In genomic region chr1:154497026-154497806, GRCh38 we compare ENCODE assay signal across 9 cellular contexts. TPM values are rescaled to one million over a fixed set of nuclear protein-coding genes. Genes with fewer than 3 reads are reported as not detected.
A peak's percentile ranks its signal among the peaks of the same experiment; 100 is the strongest.
DNase-seq lines count a peak whose midpoint lies in the region; ATAC-seq, FAIRE-seq and TF ChIP-seq lines count a peak whose summit lies in the region.
"Had no signal": no experiment of that assay in that cellular context is flagged by ENCODE, and none has a peak within 500 bp of the region (broad histone marks: within the 10 kb centered on the region; RNA-seq: fewer than 3 reads in every experiment).

No MANE protein-coding gene starts in this region.

- H3K27me3 Mint-ChIP-seq in CD4-positive, alpha-beta T cell: peaks cover 28% of the 10 kb centered on the region
- peaks cover 12% of the 10 kb centered on the region for H3K27me3 Mint-ChIP-seq in activated naive CD8-positive, alpha-beta T cell
- H3K27me3 Mint-ChIP-seq in memory B cell: peaks cover 7% of the 10 kb centered on the region

- FAIRE-seq in D721Med (lab: Jason Lieb, UNC): no peak

- no peaks in the 10 kb centered on the region for H3K36me3 Mint-ChIP-seq in CD4-positive, alpha-beta T cell (ENCODE audit: low read depth)
- peaks cover 8% of the 10 kb centered on the region for H3K36me3 Mint-ChIP-seq in activated naive CD8-positive, alpha-beta T cell
- no peaks in the 10 kb centered on the region for H3K36me3 Mint-ChIP-seq in memory B cell

- no peak for DNase-seq in CD4-positive, alpha-beta T cell
- DNase-seq in memory B cell (ENCODE audit: low spot score in 2 of 2): peak; percentile 9 to 22
- no peak for DNase-seq in D721Med (ENCODE audit: insufficient read length, low spot score)
- DNase-seq in hippocampal formation (lab: John Stamatoyannopoulos, UW): no peak
- DNase-seq: DMS53 had no signal

- no peak for TF ChIP-seq CTCF in CD4-positive, alpha-beta T cell (IDR thresholded peaks at IDR 0.05)
- TF ChIP-seq CTCF in D721Med (IDR thresholded peaks at IDR 0.05; ENCODE audit: insufficient read depth, missing control alignments): no peak

- peaks cover 52% of the 10 kb centered on the region for H3K4me1 Mint-ChIP-seq in CD4-positive, alpha-beta T cell (ENCODE audit: low read depth)
- H3K4me1 Mint-ChIP-seq in activated naive CD8-positive, alpha-beta T cell (ENCODE audit: low read depth): peaks cover 32% of the 10 kb centered on the region
- H3K4me1 Mint-ChIP-seq in memory B cell: peaks cover 30% of the 10 kb centered on the region

- no peaks in the 10 kb centered on the region for H3K9me3 Mint-ChIP-seq in CD4-positive, alpha-beta T cell
- H3K9me3 Mint-ChIP-seq in activated naive CD8-positive, alpha-beta T cell (ENCODE audit: low read depth): no peaks in the 10 kb centered on the region
- no peaks in the 10 kb centered on the region for H3K9me3 Mint-ChIP-seq in memory B cell

- ATAC-seq in CD4-positive, alpha-beta T cell (ENCODE audit: poor library complexity): peak; percentile 70
- ATAC-seq in HG02610 (IDR thresholded peaks at IDR 0.05; ENCODE audit: unreplicated experiment) (peak; percentile 42), memory B cell (ENCODE audit: low read depth) (peak; percentile 68), HG03097 (IDR thresholded peaks at IDR 0.05; ENCODE audit: low FRiP score, unreplicated experiment) (no peak), HG03565 (IDR thresholded peaks at IDR 0.05; ENCODE audit: unreplicated experiment) (no peak)

- intact Hi-C loops in CD4-positive, alpha-beta T cell (cut with DNase I, micrococcal nuclease): no loop called here

- H3K27ac ChIP-seq in CD4-positive, alpha-beta T cell (ENCODE audit: low read depth, low read length): no peak overlapping the region

- H3K27me3 ChIP-seq in CD4-positive, alpha-beta T cell (ENCODE audit: control insufficient read depth, insufficient read depth, low read length): peaks cover 25% of the 10 kb centered on the region

- H3K27ac Mint-ChIP-seq in CD4-positive, alpha-beta T cell: peak overlapping the region; percentile 61
- H3K27ac Mint-ChIP-seq in activated naive CD8-positive, alpha-beta T cell: peak overlapping the region; percentile 38
- H3K27ac Mint-ChIP-seq in memory B cell: peak overlapping the region; percentile 58

- H3K9me3 ChIP-seq in CD4-positive, alpha-beta T cell (ENCODE audit: control insufficient read depth, low read length): no peaks in the 10 kb centered on the region

- POLR2A ChIA-PET in CD4-positive, alpha-beta T cell (lab: Charles Lee): interaction anchor here (1.4 kb wide), 1 partner anchor 32 kb away, joined by 4 read pairs; no protein-coding TSS in a partner anchor

- H3K4me3 Mint-ChIP-seq in CD4-positive, alpha-beta T cell: peak overlapping the region; percentile 17
- peak overlapping the region; percentile 4 for H3K4me3 Mint-ChIP-seq in activated naive CD8-positive, alpha-beta T cell
- peak overlapping the region; percentile 58 for H3K4me3 Mint-ChIP-seq in memory B cell

- CTCF ChIA-PET in CD4-positive, alpha-beta T cell (lab: Charles Lee): interaction anchor here (2.9 kb wide), 1 partner anchor 17 kb away, joined by 11 read pairs; no protein-coding TSS in a partner anchor

RNA-seq across cellular contexts. Expression of gene TDRD10, which starts 4.8 kb away (rescaled TPM):
- total RNA-seq in CD4-positive, alpha-beta T cell: not detected

RNA-seq across cellular contexts. Expression of gene SHE, which starts 5.0 kb away (rescaled TPM):
- not detected for total RNA-seq in CD4-positive, alpha-beta T cell

Comparison
In these comparisons a context has a peak if more than half of its experiments do, and no peak if none do; other contexts are left out.
1. ATAC-seq: peak in CD4-positive, alpha-beta T cell (single experiment), HG02610 (single experiment) and memory B cell (single experiment); none in HG03097 (single experiment) and HG03565 (single experiment).
2. DNase-seq: peak in memory B cell (2 of 2); none in CD4-positive, alpha-beta T cell (0 of 10), D721Med (single experiment) and hippocampal formation (0 of 2).
3. H3K4me3 Mint-ChIP-seq: peak in every context shown above with its lines; median percentile 58 in memory B cell; 17 in CD4-positive, alpha-beta T cell; 4 in activated naive CD8-positive, alpha-beta T cell.
4. Peak in every context shown above with its lines, with median percentiles within 50 percentile points of each other: H3K27ac Mint-ChIP-seq.